20 cellular contexts compared by ENCODE assay signal in genomic region chr10:3659518-3659917, GRCh38.
"Had no signal": no experiment of that assay in that cellular context is flagged by ENCODE, and none has a peak within 500 bp of the region (broad histone marks: within the 10 kb centered on the region; RNA-seq: fewer than 3 reads in every experiment).

No MANE protein-coding gene starts in this region.

- ATAC-seq: SK-N-SH treated with all-trans-retinoic acid at 6 μM for 48 hours had no signal

- H3K4me3 ChIP-seq: MG63, SJCRH30 had no signal

- H3K27me3 ChIP-seq: MG63, SJCRH30 had no signal

- H3K9me3 ChIP-seq: MG63, SJCRH30 had no signal

- DNase-seq: IMR-90; Karpas-422; KG1; MG63; NCI-H1092; NCI-H1105 treated with DMSO at 0.1 percent for 48 hours; NCI-H1417 treated with DMSO at 0.1 percent for 48 hours; NCI-H1694; NCI-H187 treated with DMSO at 0.1 percent for 48 hours; NCI-H2227 treated with DMSO at 0.1 percent for 48 hours; NCI-H524; NCI-H774; NK-92 treated with Interleukin-12 subunit alpha and Interleukin-12 subunit beta, amount 100 ng/mL, for 24 hours; PC-3; SHP77 treated with DMSO at 0.1 percent for 48 hours; SJCRH30; T-helper 1 cell had no signal

- H3K36me3 ChIP-seq: MG63, SJCRH30 had no signal

- H3K4me1 ChIP-seq: SJCRH30 had no signal

- H3K27ac ChIP-seq: HL-60, RWPE1, SJCRH30 had no signal
